8 cellular contexts compared by ENCODE assay signal in the genomic region with DNA sequence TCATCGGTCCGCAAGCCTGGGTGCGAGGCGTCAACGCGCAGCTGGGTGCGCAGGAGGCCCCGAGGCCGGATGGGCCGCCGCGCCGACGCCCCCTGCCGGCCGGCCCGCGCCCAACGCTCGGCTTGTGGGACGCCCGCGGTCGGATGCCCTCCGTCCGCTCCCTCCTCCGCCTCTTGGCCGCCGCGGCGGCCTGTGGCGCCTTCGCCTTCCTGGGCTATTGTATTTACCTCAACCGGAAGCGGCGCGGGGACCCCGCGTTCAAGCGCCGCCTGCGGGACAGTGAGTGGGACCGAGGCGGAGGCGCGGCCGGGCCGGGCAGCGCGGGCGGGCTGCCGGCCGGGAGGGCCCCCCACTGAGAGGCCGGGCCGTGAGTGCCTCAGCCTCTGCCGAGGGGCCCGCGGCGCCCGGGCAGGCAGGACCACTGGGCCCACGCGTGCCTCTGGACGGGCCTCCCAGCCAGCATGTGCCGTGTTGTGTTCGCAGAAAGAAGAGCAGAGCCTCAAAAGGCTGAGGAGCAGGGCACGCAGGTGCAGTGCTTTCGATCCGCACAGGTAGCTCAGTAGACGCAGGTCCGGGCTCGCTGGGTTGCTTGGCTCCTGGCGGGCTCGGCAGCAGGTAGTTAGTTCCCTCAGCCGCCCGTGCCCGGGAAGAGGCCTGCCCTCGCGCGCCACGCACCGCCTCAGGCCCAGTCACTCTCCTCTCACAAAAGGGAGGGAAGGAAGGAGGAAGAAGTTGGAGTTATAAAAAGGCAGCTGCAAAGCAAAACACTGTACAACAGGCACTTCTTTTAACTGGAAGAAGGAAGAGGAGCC. TPM values are rescaled to one million over a fixed set of nuclear protein-coding genes. Genes with fewer than 3 reads are reported as not detected.
DNase-seq lines count a peak whose midpoint lies in the region; ATAC-seq lines count a peak whose summit lies in the region.

TOMM20L (plus strand) TSS at position 116 of the 812 bp plus-strand sequence; CDS start at position 144, 28 bp downstream.

- H2AFZ ChIP-seq in ACC112 (ENCODE audit: low read length, unreplicated experiment): peak within 1 kb of the TSS; percentile 96

- CTCF ChIA-PET in activated CD8-positive, alpha-beta T cell treated with anti-CD3 and anti-CD28 coated beads, Interleukin-2, amount 10 ng/mL, durations not matched to agents 7 days and 5 days (lab: Charles Lee): interaction anchor here (0.6 to 4.2 kb wide), 21 partner anchors 9 to 289 kb away, joined by 3 to 31 read pairs (median 4); partner anchors contain the start of genes ACTR10, ARID4A, KIAA0586 and TIMM9

- no peaks in the 10 kb centered on the region for H3K79me2 ChIP-seq in ACC112 (ENCODE audit: control insufficient read depth, insufficient read depth, low read length, unreplicated experiment)

- DNase-seq in NCI-H2196 (lab: John Stamatoyannopoulos, UW; ENCODE audit: unreplicated experiment) (peak; percentile 87), memory B cell (ENCODE audit: low spot score in 2 of 2) (peak; percentile 78 to 83)
- peak; percentile 74 for DNase-seq in activated CD8-positive, alpha-beta T cell treated with anti-CD3 and anti-CD28 coated beads, Interleukin-2, amount 10 ng/mL, durations not matched to agents 7 days and 5 days
- peak; percentile 56 for DNase-seq in effector CD4-positive, alpha-beta T cell
- DNase-seq in stimulated activated CD8-positive, alpha-beta memory T cell treated with anti-CD3 and anti-CD28 coated beads, Interleukin-12 subunit alpha, Interleukin-12 subunit beta, amount 100 ng/mL, for 24 hours (ENCODE audit: extremely low read depth): peak; percentile 36

- peaks cover 3% of the 10 kb centered on the region for H3K36me3 Mint-ChIP-seq in activated CD8-positive, alpha-beta T cell treated with anti-CD3 and anti-CD28 coated beads, Interleukin-2, amount 10 ng/mL, durations not matched to agents 7 days and 5 days (ENCODE audit: low read depth)
- no peaks in the 10 kb centered on the region for H3K36me3 Mint-ChIP-seq in memory B cell

- no peaks in the 10 kb centered on the region for H3K9me3 Mint-ChIP-seq in activated CD8-positive, alpha-beta T cell treated with anti-CD3 and anti-CD28 coated beads, Interleukin-2, amount 10 ng/mL, durations not matched to agents 7 days and 5 days (ENCODE audit: insufficient read depth)
- no peaks in the 10 kb centered on the region for H3K9me3 Mint-ChIP-seq in memory B cell

- peak within 1 kb of the TSS; percentile 75 for H3K4me3 ChIP-seq in ACC112 (ENCODE audit: low read depth, low read length)

- H3K27me3 ChIP-seq in ACC112 (ENCODE audit: insufficient read depth, low read length): no peaks in the 10 kb centered on the region

- H3K27ac ChIP-seq in ACC112 (ENCODE audit: low read depth, low read length): no peak within 1 kb of the TSS

- H3K4me1 ChIP-seq in ACC112 (ENCODE audit: control insufficient read depth, insufficient read depth, low read length, unreplicated experiment): peaks cover 10% of the 10 kb centered on the region

- H3K4me3 Mint-ChIP-seq in activated CD8-positive, alpha-beta T cell treated with anti-CD3 and anti-CD28 coated beads, Interleukin-2, amount 10 ng/mL, durations not matched to agents 7 days and 5 days: peak within 1 kb of the TSS; percentile 66
- H3K4me3 Mint-ChIP-seq in memory B cell: peak within 1 kb of the TSS; percentile 88

- no peaks in the 10 kb centered on the region for H3K36me3 ChIP-seq in ACC112 (ENCODE audit: insufficient read depth, low read length)

- peaks cover 12% of the 10 kb centered on the region for H3K4me1 Mint-ChIP-seq in activated CD8-positive, alpha-beta T cell treated with anti-CD3 and anti-CD28 coated beads, Interleukin-2, amount 10 ng/mL, durations not matched to agents 7 days and 5 days (ENCODE audit: low read depth)
- peaks cover 11% of the 10 kb centered on the region for H3K4me1 Mint-ChIP-seq in memory B cell

- H3K27ac Mint-ChIP-seq in activated CD8-positive, alpha-beta T cell treated with anti-CD3 and anti-CD28 coated beads, Interleukin-2, amount 10 ng/mL, durations not matched to agents 7 days and 5 days: peak within 1 kb of the TSS; percentile 64
- H3K27ac Mint-ChIP-seq in memory B cell: peak within 1 kb of the TSS; percentile 87

- POLR2A ChIA-PET in activated CD8-positive, alpha-beta T cell treated with anti-CD3 and anti-CD28 coated beads, Interleukin-2, amount 10 ng/mL, durations not matched to agents 7 days and 5 days (lab: Charles Lee): interaction anchor here (1.9 to 2.3 kb wide), 2 partner anchors 31 to 98 kb away, joined by 7 to 12 read pairs; partner anchors contain the start of genes ARID4A, KIAA0586 and TIMM9

- ATAC-seq in GM18508 (IDR thresholded peaks at IDR 0.05; ENCODE audit: insufficient read depth, unreplicated experiment) (peak; percentile 65), HG02981 (IDR thresholded peaks at IDR 0.05; ENCODE audit: unreplicated experiment) (peak; percentile 92), memory B cell (ENCODE audit: low read depth) (peak; percentile 90)
- peak; percentile 97 for ATAC-seq in activated CD8-positive, alpha-beta T cell treated with anti-CD3 and anti-CD28 coated beads, Interleukin-2, amount 10 ng/mL, durations not matched to agents 7 days and 5 days

- H3K27me3 Mint-ChIP-seq in activated CD8-positive, alpha-beta T cell treated with anti-CD3 and anti-CD28 coated beads, Interleukin-2, amount 10 ng/mL, durations not matched to agents 7 days and 5 days (ENCODE audit: low read depth): peaks cover 3% of the 10 kb centered on the region
- H3K27me3 Mint-ChIP-seq in memory B cell: no peaks in the 10 kb centered on the region

RNA-seq across cellular contexts. Expression of gene TOMM20L, which starts in this region (rescaled TPM):
- not detected for total RNA-seq in activated CD8-positive, alpha-beta T cell treated with anti-CD3 and anti-CD28 coated beads, Interleukin-2, amount 10 ng/mL, durations not matched to agents 7 days and 5 days

Comparison
In these comparisons a context has a peak if more than half of its experiments do, and no peak if none do; other contexts are left out.
1. Peak in DNase-seq and ATAC-seq in activated CD8-positive, alpha-beta T cell treated with anti-CD3 and anti-CD28 coated beads, Interleukin-2, amount 10 ng/mL, durations not matched to agents 7 days and 5 days; RNA of the gene not detected or under 1 TPM.
2. DNase-seq: peak in every context shown above with its lines; median percentile 87 in NCI-H2196; 80 in memory B cell; 74 in activated CD8-positive, alpha-beta T cell treated with anti-CD3 and anti-CD28 coated beads, Interleukin-2, amount 10 ng/mL, durations not matched to agents 7 days and 5 days; 56 in effector CD4-positive, alpha-beta T cell; 36 in stimulated activated CD8-positive, alpha-beta memory T cell treated with anti-CD3 and anti-CD28 coated beads, Interleukin-12 subunit alpha, Interleukin-12 subunit beta, amount 100 ng/mL, for 24 hours.